ENCODE assay signal across 25 cellular contexts in genomic region chr10:60298408-60299389, GRCh38.
A peak's percentile ranks its signal among the peaks of the same experiment; 100 is the strongest.
DNase-seq lines count a peak whose midpoint lies in the region; ATAC-seq, FAIRE-seq and TF ChIP-seq lines count a peak whose summit lies in the region.
"Had no signal": no experiment of that assay in that cellular context is flagged by ENCODE, and none has a peak within 500 bp of the region (broad histone marks: within the 10 kb centered on the region; RNA-seq: fewer than 3 reads in every experiment).

No MANE protein-coding gene starts in this region.

- H3K9ac ChIP-seq in keratinocyte (ENCODE audit: control insufficient read depth, extremely low read depth, insufficient read depth, low read length) = no peak overlapping the region

- H3K27me3 ChIP-seq in heart left ventricle (no peaks in the 10 kb centered on the region), keratinocyte (ENCODE audit: control insufficient read depth, extremely low read depth, insufficient read depth, low read length) (no peaks in the 10 kb centered on the region), tibial nerve (no peaks in the 10 kb centered on the region)

- ATAC-seq in heart left ventricle = no peak
- no peak for ATAC-seq in GM21367 (IDR thresholded peaks at IDR 0.05; ENCODE audit: unreplicated experiment)
- ATAC-seq: A549, mucosa of descending colon, PC-3 had no signal

- H3K4me1 ChIP-seq in heart left ventricle (peaks cover 0 to 34% (median 16%) of the 10 kb centered on the region in 12 donors), keratinocyte (ENCODE audit: control insufficient read depth, extremely low read depth, insufficient read depth, low read length) (no peaks in the 10 kb centered on the region), tibial nerve (peaks cover 0 to 15% (median 2%) of the 10 kb centered on the region in 4 donors)
- H3K4me1 ChIP-seq: A549 had no signal

- TF ChIP-seq POLR2A in heart left ventricle (IDR thresholded peaks at IDR 0.05) (no peak), tibial nerve (IDR thresholded peaks at IDR 0.05) (no peak)

- H3K4me2 ChIP-seq in keratinocyte (ENCODE audit: control insufficient read depth, extremely low read depth, insufficient read depth, low read depth, low read length) = no peak overlapping the region
- H3K4me2 ChIP-seq: A549 had no signal

- H4K20me1 ChIP-seq in keratinocyte (ENCODE audit: control insufficient read depth, extremely low read depth, insufficient read depth, low read length) = no peaks in the 10 kb centered on the region

- WGBS in heart left ventricle, 4 donors = 47 to 52% (median 49%) methylated on average over 9 of the region's 9 CpGs
- 59 to 64% methylated on average over 9 of the region's 9 CpGs for WGBS in tibial nerve, 2 donors

- H2AFZ ChIP-seq in keratinocyte (ENCODE audit: control insufficient read depth, low read length) = no peak overlapping the region

- DNase-seq in heart left ventricle = no peak
- no peak for DNase-seq in cardiac septum (ENCODE audit: low spot score)
- peak; percentile 53 for DNase-seq in cerebellar cortex (ENCODE audit: low spot score)
- DNase-seq in keratinocyte (ENCODE audit: low read depth, low spot score) = no peak
- no peak for DNase-seq in tibial nerve (ENCODE audit: low spot score in 2 of 2)
- no peak for DNase-seq in NCI-H2227 (lab: John Stamatoyannopoulos, UW; ENCODE audit: unreplicated experiment)
- DNase-seq in NOMO-1 (lab: John Stamatoyannopoulos, UW; ENCODE audit: unreplicated experiment in 2 of 2) = no peak
- DNase-seq: activated CD4-positive, alpha-beta memory T cell treated with anti-CD3 and anti-CD28 coated beads, Interleukin-2, amount 10 ng/mL, durations not matched to agents 7 days and 5 days; activated CD8-positive, alpha-beta memory T cell treated with anti-CD3 and anti-CD28 coated beads, Interleukin-2, amount 50 U/mL, for 4 hours; activated naive CD4-positive, alpha-beta T cell treated with anti-CD3 and anti-CD28 coated beads for 36 hours; effector CD4-positive, alpha-beta T cell; foreskin fibroblast; IMR-90; mucosa of descending colon; NCI-H146; NCI-H526 treated with DMSO at 0.1 percent for 48 hours; NK-92 treated with Interleukin-12 subunit alpha and Interleukin-12 subunit beta, amount 100 ng/mL, for 24 hours; PC-3; SHP77; stimulated activated CD4-positive, alpha-beta T cell treated with anti-CD3 and anti-CD28 coated beads, Interleukin-1b, Interleukin-23, amount 100 ng/mL, for 48 hours; stimulated activated naive CD4-positive, alpha-beta T cell treated with Interleukin-2 at 50 U/mL for 16 hours had no signal

- no peak for TF ChIP-seq EP300 in tibial nerve (IDR thresholded peaks at IDR 0.05)

- H3K4me3 ChIP-seq in heart left ventricle (peak overlapping the region; percentile 33 to 68 (median 52)), keratinocyte (ENCODE audit: control insufficient read depth in 2 of 3, extremely low read depth in 1 of 3, insufficient read depth in 2 of 3, low read depth in 1 of 3, low read length in 3 of 3) (no peak overlapping the region), tibial nerve (peak overlapping the region in 2 of 4 donors; percentile 1 to 24)
- H3K4me3 ChIP-seq: A549, mucosa of descending colon had no signal

- intact Hi-C loops in heart left ventricle (cut with DNase I) = loop anchor here in 1 of 10 donors (5.0 kb wide), 1 partner anchor 61 kb away; no protein-coding TSS in a partner anchor
- intact Hi-C loops in cardiac septum (cut with DNase I) = loop anchor here (5.0 kb wide), 1 partner anchor 61 kb away; no protein-coding TSS in a partner anchor

- H3K9me3 ChIP-seq in heart left ventricle = peaks cover 0 to 8% (median 0%) of the 10 kb centered on the region in 12 donors
- H3K9me3 ChIP-seq in keratinocyte (ENCODE audit: control insufficient read depth, low read depth, low read length) = no peaks in the 10 kb centered on the region
- no peaks in the 10 kb centered on the region for H3K9me3 ChIP-seq in tibial nerve
- H3K9me3 ChIP-seq: A549, mucosa of descending colon had no signal

- no peak for TF ChIP-seq CTCF in heart left ventricle (IDR thresholded peaks at IDR 0.05)
- TF ChIP-seq CTCF in keratinocyte (optimal IDR thresholded peaks at IDR 0.05 in 1 of 3, IDR thresholded peaks at IDR 0.05 in 1 of 3, conservative IDR thresholded peaks at IDR 0.05 in 1 of 3; ENCODE audit: extremely low read depth in 1 of 3, insufficient read depth in 2 of 3, low read length in 3 of 3) = no peak
- no peak for TF ChIP-seq CTCF in tibial nerve (IDR thresholded peaks at IDR 0.05)

- H3K79me2 ChIP-seq in keratinocyte (ENCODE audit: control insufficient read depth, insufficient read depth, low read length) = no peaks in the 10 kb centered on the region

- H3K36me3 ChIP-seq in heart left ventricle (no peaks in the 10 kb centered on the region), keratinocyte (ENCODE audit: control insufficient read depth in 2 of 2, extremely low read depth in 1 of 2, insufficient read depth in 2 of 2, low read length in 2 of 2) (no peaks in the 10 kb centered on the region), tibial nerve (no peaks in the 10 kb centered on the region)

- dilution Hi-C loops in keratinocyte (cut with MboI; ENCODE audit: extremely low pct_ligation_motif_present, low sequenced_read_pairs) = no loop called here

- H3K27ac ChIP-seq in heart left ventricle (peak overlapping the region; percentile 41 to 88 (median 80)), keratinocyte (ENCODE audit: control insufficient read depth, insufficient read depth, low read length) (no peak overlapping the region), tibial nerve (peak overlapping the region in 3 of 4 donors; percentile 7 to 84 (median 82))
- H3K27ac ChIP-seq: A549, epithelial cell of prostate had no signal

- no peaks in the 10 kb centered on the region for H3K9me1 ChIP-seq in keratinocyte (ENCODE audit: control insufficient read depth, extremely low read depth, insufficient read depth, low read length)

- peak; percentile 29 for FAIRE-seq in keratinocyte (lab: Jason Lieb, UNC)
- FAIRE-seq: H1 had no signal

Comparison
In these comparisons a context has a peak if more than half of its experiments do, and no peak if none do; other contexts are left out.
1. H3K4me3 ChIP-seq: peak in heart left ventricle (12 of 12); none in keratinocyte (0 of 3).